ENCODE assay signal across 1 cellular context in the genomic region with DNA sequence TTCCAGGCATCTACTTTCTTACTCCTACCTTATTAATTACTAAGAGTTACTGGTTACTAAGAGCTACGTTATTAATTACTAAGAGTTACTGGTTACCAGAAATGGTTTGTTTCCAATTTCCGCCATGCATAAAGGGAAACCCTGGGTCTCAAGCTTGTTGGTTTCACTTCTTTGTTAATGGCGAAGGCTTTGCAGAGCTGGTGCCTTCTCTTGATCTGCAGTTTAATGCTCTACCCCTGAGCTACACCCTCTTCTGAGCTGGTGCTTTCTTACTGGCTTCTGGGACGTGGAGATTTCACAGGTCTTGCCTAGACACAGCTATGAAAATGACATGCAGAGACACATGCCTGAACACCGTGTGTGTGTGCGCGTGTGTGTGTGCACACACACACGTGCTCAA.
TF ChIP-seq lines count a peak whose summit lies in the region.

No MANE protein-coding gene starts in this region.

TF ChIP-seq in IMR-90, 13 proteins besides CTCF, POLR2A, EP300 and RAD21:
- TF ChIP-seq MAZ (IDR thresholded peaks at IDR 0.05; ENCODE audit: borderline replicate concordance, low read depth, low read length) (no peak), MAFK (IDR thresholded peaks at IDR 0.05; ENCODE audit: low read depth, low read length) (no peak), CEBPB (IDR thresholded peaks at IDR 0.05; ENCODE audit: low read depth, low read length) (no peak), RCOR1 (IDR thresholded peaks at IDR 0.05; ENCODE audit: insufficient replicate concordance, low read length) (no peak), FOS (IDR thresholded peaks at IDR 0.05; ENCODE audit: low read depth, low read length) (no peak), MXI1 (IDR thresholded peaks at IDR 0.05; ENCODE audit: borderline replicate concordance, low read depth, low read length) (no peak), BHLHE40 (IDR thresholded peaks at IDR 0.05; ENCODE audit: low read depth, low read length) (no peak), RFX5 (IDR thresholded peaks at IDR 0.05; ENCODE audit: low read depth, low read length) (no peak), SMC3 (IDR thresholded peaks at IDR 0.05; ENCODE audit: low read depth, low read length) (no peak), CHD1 (IDR thresholded peaks at IDR 0.05; ENCODE audit: low read depth, low read length) (no peak), NFE2L2 (IDR thresholded peaks at IDR 0.05; ENCODE audit: low read depth, low read length) (no peak)
- TF ChIP-seq, protein P1, sequence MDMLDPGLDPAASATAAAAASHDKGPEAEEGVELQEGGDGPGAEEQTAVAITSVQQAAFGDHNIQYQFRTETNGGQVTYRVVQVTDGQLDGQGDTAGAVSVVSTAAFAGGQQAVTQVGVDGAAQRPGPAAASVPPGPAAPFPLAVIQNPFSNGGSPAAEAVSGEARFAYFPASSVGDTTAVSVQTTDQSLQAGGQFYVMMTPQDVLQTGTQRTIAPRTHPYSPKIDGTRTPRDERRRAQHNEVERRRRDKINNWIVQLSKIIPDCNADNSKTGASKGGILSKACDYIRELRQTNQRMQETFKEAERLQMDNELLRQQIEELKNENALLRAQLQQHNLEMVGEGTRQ (IDR thresholded peaks at IDR 0.05; ENCODE audit: low read depth, low read length), result no peak
- TF ChIP-seq, protein P2, sequence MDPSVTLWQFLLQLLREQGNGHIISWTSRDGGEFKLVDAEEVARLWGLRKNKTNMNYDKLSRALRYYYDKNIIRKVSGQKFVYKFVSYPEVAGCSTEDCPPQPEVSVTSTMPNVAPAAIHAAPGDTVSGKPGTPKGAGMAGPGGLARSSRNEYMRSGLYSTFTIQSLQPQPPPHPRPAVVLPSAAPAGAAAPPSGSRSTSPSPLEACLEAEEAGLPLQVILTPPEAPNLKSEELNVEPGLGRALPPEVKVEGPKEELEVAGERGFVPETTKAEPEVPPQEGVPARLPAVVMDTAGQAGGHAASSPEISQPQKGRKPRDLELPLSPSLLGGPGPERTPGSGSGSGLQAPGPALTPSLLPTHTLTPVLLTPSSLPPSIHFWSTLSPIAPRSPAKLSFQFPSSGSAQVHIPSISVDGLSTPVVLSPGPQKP (IDR thresholded peaks at IDR 0.05; ENCODE audit: borderline replicate concordance, low read depth, low read length), result no peak
